20 cellular contexts compared by ENCODE assay signal in the genomic region with DNA sequence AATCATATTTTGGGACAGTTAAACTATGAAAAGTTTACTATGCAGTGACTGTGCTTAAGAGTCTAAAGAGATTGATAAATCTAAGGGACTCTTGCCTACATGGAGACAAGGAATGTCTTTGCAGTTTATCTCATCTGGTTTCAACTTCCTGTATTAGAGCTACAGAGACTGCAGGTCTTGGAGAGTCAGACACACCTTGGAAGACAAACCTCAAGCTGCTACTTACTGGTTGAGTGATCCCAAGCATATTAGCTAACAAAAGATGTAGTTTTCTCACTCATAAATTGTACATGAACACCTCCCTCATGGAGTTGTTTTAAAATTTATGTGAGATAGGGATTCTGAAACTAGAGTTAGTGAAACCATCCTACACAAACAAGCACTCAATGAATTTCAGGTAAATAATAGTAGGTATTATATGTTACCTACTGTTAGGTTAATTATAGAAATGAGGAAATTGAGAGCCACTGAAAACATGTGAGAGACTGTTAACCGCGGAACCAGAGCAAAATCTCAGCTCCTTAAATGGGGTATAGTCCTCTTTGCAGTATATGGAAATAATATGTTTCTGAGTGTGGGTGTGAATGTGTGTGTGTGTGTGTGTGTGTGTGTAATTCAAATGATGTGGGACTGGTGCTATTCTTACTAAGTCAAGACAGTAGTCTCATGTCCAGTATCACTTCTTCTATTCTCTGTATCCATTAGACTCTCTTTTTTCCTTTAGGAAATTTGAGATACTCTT.
DNase-seq lines count a peak whose midpoint lies in the region; ATAC-seq lines count a peak whose summit lies in the region.
"Had no signal": no experiment of that assay in that cellular context is flagged by ENCODE, and none has a peak within 500 bp of the region (broad histone marks: within the 10 kb centered on the region; RNA-seq: fewer than 3 reads in every experiment).

No MANE protein-coding gene starts in this region.

- peak; percentile 85 for ATAC-seq in GM18519 (IDR thresholded peaks at IDR 0.05; ENCODE audit: low FRiP score, unreplicated experiment)
- ATAC-seq in GM21723 (IDR thresholded peaks at IDR 0.05; ENCODE audit: unreplicated experiment) = peak; percentile 75
- ATAC-seq in HG03135 (IDR thresholded peaks at IDR 0.05; ENCODE audit: unreplicated experiment) = peak; percentile 66
- ATAC-seq: GM23338; pancreas; stimulated activated naive CD8-positive, alpha-beta T cell treated with anti-CD3 and anti-CD28 coated beads, Interleukin-15, Interleukin-2, amounts not matched to agents 100 U/mL and 50 U/mL, for 24 hours; T-helper 17 cell had no signal

- DNase-seq in left kidney (ENCODE audit: low read depth, low spot score) = peak; percentile 15
- DNase-seq in Ammon's horn (ENCODE audit: low spot score) = no peak
- no peak for DNase-seq in dedifferentiated amniotic fluid mesenchymal stem cell (ENCODE audit: extremely low spot score)
- DNase-seq in NCI-H1092 (lab: John Stamatoyannopoulos, UW) = no peak
- no peak for DNase-seq in NCI-H748 (lab: John Stamatoyannopoulos, UW; ENCODE audit: unreplicated experiment)
- DNase-seq: activated CD4-positive, alpha-beta T cell treated with anti-CD3 and anti-CD28 coated beads for 4 hours; activated naive CD8-positive, alpha-beta T cell treated with anti-CD3 and anti-CD28 coated beads for 36 hours; Calu3; effector CD4-positive, alpha-beta T cell; GF-D8; left ventricle myocardium inferior; NCI-H2081; NCI-H774; pancreas; stimulated activated naive CD8-positive, alpha-beta T cell treated with anti-CD3 and anti-CD28 coated beads, Interleukin-15, Interleukin-2, amounts not matched to agents 100 U/mL and 50 U/mL, for 24 hours; T-helper 17 cell had no signal
